11 cellular contexts compared by ENCODE assay signal in the genomic region with DNA sequence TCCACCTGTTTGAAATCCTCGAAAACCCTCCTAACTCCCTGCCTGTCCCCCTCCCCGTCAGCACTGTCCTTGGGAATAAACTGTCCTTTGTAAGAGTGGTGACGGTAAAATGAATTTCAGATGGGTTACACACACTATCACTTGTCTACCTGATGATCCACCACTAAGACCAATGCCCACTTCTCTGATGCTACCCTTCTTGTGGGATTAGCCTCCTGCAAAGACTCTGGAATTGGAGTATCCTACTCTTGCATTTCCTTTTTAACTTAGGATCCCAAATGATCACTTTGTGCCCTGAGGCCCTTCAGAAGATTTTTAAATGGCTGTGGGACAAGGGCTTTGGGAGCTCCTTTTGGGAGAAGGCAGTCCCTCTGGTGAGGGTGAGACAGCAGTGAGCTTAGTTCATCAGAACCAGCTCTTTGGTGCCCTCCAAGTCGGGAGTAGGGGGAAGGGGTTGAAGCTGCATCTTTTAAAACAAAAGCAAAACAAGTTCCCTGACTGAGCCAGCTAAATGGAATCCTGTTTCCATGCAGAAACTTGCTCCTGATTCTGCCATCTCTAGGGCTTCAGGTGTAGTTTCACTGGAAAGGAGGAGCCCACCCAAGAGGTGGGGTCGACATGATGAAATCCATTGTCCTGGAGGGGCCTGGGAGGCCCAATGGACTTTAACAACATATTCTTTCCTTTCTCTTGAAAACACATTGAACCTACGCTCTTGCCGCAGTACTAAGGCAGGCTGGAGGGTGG.
DNase-seq lines count a peak whose midpoint lies in the region; ATAC-seq and TF ChIP-seq lines count a peak whose summit lies in the region.
"Had no signal": no experiment of that assay in that cellular context is flagged by ENCODE, and none has a peak within 500 bp of the region (broad histone marks: within the 10 kb centered on the region; RNA-seq: fewer than 3 reads in every experiment).

No MANE protein-coding gene starts in this region.

- H3K4me1 Mint-ChIP-seq in activated CD4-positive, alpha-beta T cell treated with anti-CD3 and anti-CD28 coated beads for 36 hours, result peaks cover 25% of the 10 kb centered on the region
- peaks cover 30% of the 10 kb centered on the region for H3K4me1 Mint-ChIP-seq in activated CD8-positive, alpha-beta T cell treated with anti-CD3 and anti-CD28 coated beads for 36 hours (ENCODE audit: low read depth)
- H3K4me1 Mint-ChIP-seq in stimulated activated naive CD8-positive, alpha-beta T cell treated with anti-CD3 and anti-CD28 coated beads, Interleukin-15, Interleukin-2, amounts not matched to agents 100 ng/mL and 50 ng/mL, for 24 hours (ENCODE audit: low read depth), result peaks cover 36% of the 10 kb centered on the region

- no peak for TF ChIP-seq CTCF in activated CD8-positive, alpha-beta T cell treated with anti-CD3 and anti-CD28 coated beads for 36 hours (IDR thresholded peaks at IDR 0.05)

- H3K27me3 Mint-ChIP-seq in activated CD4-positive, alpha-beta T cell treated with anti-CD3 and anti-CD28 coated beads for 36 hours, result no peaks in the 10 kb centered on the region
- H3K27me3 Mint-ChIP-seq in activated CD8-positive, alpha-beta T cell treated with anti-CD3 and anti-CD28 coated beads for 36 hours, result no peaks in the 10 kb centered on the region
- H3K27me3 Mint-ChIP-seq in stimulated activated naive CD8-positive, alpha-beta T cell treated with anti-CD3 and anti-CD28 coated beads, Interleukin-15, Interleukin-2, amounts not matched to agents 100 ng/mL and 50 ng/mL, for 24 hours, result no peaks in the 10 kb centered on the region
- H3K27me3 Mint-ChIP-seq: dendritic cell treated with granulocyte-macrophage colony-stimulating factor and Interleukin-4, amounts not matched to agents 40 ng/mL and 50 ng/mL, for 4 days had no signal

- peak overlapping the region; percentile 89 for H3K27ac Mint-ChIP-seq in activated CD4-positive, alpha-beta T cell treated with anti-CD3 and anti-CD28 coated beads for 36 hours
- peak overlapping the region; percentile 3 for H3K27ac Mint-ChIP-seq in activated CD8-positive, alpha-beta T cell treated with anti-CD3 and anti-CD28 coated beads for 36 hours
- peak overlapping the region; percentile 49 for H3K27ac Mint-ChIP-seq in stimulated activated naive CD8-positive, alpha-beta T cell treated with anti-CD3 and anti-CD28 coated beads, Interleukin-15, Interleukin-2, amounts not matched to agents 100 ng/mL and 50 ng/mL, for 24 hours
- H3K27ac Mint-ChIP-seq: dendritic cell treated with granulocyte-macrophage colony-stimulating factor and Interleukin-4, amounts not matched to agents 40 ng/mL and 50 ng/mL, for 4 days had no signal

- POLR2A ChIA-PET in activated CD4-positive, alpha-beta T cell treated with anti-CD3 and anti-CD28 coated beads for 36 hours (lab: Charles Lee), result no interaction called here
- POLR2A ChIA-PET in activated CD8-positive, alpha-beta T cell treated with anti-CD3 and anti-CD28 coated beads for 36 hours (lab: Charles Lee), result interaction anchor here (0.5 to 2.3 kb wide), 3 partner anchors 8 to 93 kb away, joined by 3 to 9 read pairs (median 3); no protein-coding TSS in a partner anchor

- no peak overlapping the region for H3K4me3 Mint-ChIP-seq in activated CD4-positive, alpha-beta T cell treated with anti-CD3 and anti-CD28 coated beads for 36 hours
- no peak overlapping the region for H3K4me3 Mint-ChIP-seq in activated CD8-positive, alpha-beta T cell treated with anti-CD3 and anti-CD28 coated beads for 36 hours
- no peak overlapping the region for H3K4me3 Mint-ChIP-seq in stimulated activated naive CD8-positive, alpha-beta T cell treated with anti-CD3 and anti-CD28 coated beads, Interleukin-15, Interleukin-2, amounts not matched to agents 100 ng/mL and 50 ng/mL, for 24 hours
- H3K4me3 Mint-ChIP-seq: dendritic cell treated with granulocyte-macrophage colony-stimulating factor and Interleukin-4, amounts not matched to agents 40 ng/mL and 50 ng/mL, for 4 days had no signal

- ATAC-seq in activated CD4-positive, alpha-beta T cell treated with anti-CD3 and anti-CD28 coated beads for 36 hours, result no peak
- ATAC-seq in activated CD8-positive, alpha-beta T cell treated with anti-CD3 and anti-CD28 coated beads for 36 hours, result no peak
- ATAC-seq in HG03175 (IDR thresholded peaks at IDR 0.05; ENCODE audit: unreplicated experiment), result no peak

- peaks cover 17% of the 10 kb centered on the region for H3K36me3 Mint-ChIP-seq in activated CD4-positive, alpha-beta T cell treated with anti-CD3 and anti-CD28 coated beads for 36 hours (ENCODE audit: low read depth)
- peaks cover 21% of the 10 kb centered on the region for H3K36me3 Mint-ChIP-seq in activated CD8-positive, alpha-beta T cell treated with anti-CD3 and anti-CD28 coated beads for 36 hours (ENCODE audit: low read depth)
- peaks cover 38% of the 10 kb centered on the region for H3K36me3 Mint-ChIP-seq in stimulated activated naive CD8-positive, alpha-beta T cell treated with anti-CD3 and anti-CD28 coated beads, Interleukin-15, Interleukin-2, amounts not matched to agents 100 ng/mL and 50 ng/mL, for 24 hours (ENCODE audit: low read depth)

- CTCF ChIA-PET in activated CD4-positive, alpha-beta T cell treated with anti-CD3 and anti-CD28 coated beads for 36 hours (lab: Charles Lee), result interaction anchor here (0.6 to 1.9 kb wide), 3 partner anchors 22 to 58 kb away, joined by 3 to 6 read pairs (median 5); no protein-coding TSS in a partner anchor
- CTCF ChIA-PET in activated CD8-positive, alpha-beta T cell treated with anti-CD3 and anti-CD28 coated beads for 36 hours (lab: Charles Lee), result interaction anchor here (1.3 to 1.5 kb wide), 2 partner anchors 14 to 208 kb away, joined by 4 to 5 read pairs; no protein-coding TSS in a partner anchor

- peak; percentile 3 for DNase-seq in activated CD4-positive, alpha-beta T cell treated with anti-CD3 and anti-CD28 coated beads for 36 hours
- DNase-seq in activated CD4-positive, alpha-beta T cell treated with anti-CD3 and anti-CD28 coated beads, Interleukin-2, amount 50 U/mL, for 48 hours, result no peak
- DNase-seq in activated CD8-positive, alpha-beta T cell treated with anti-CD3 and anti-CD28 coated beads for 36 hours, result no peak
- DNase-seq in islet precursor cell (peak; percentile 33), iPS-NIHi11 (ENCODE audit: low spot score) (no peak)
- no peak for DNase-seq in stimulated activated CD4-positive, alpha-beta T cell treated with anti-CD3 and anti-CD28 coated beads, Interleukin-4, amount 100 ng/mL, for 24 hours
- DNase-seq: NCI-H2171, trophoblast cell had no signal

- no peaks in the 10 kb centered on the region for H3K9me3 Mint-ChIP-seq in activated CD4-positive, alpha-beta T cell treated with anti-CD3 and anti-CD28 coated beads for 36 hours (ENCODE audit: low read depth)
- no peaks in the 10 kb centered on the region for H3K9me3 Mint-ChIP-seq in activated CD8-positive, alpha-beta T cell treated with anti-CD3 and anti-CD28 coated beads for 36 hours
- H3K9me3 Mint-ChIP-seq in stimulated activated naive CD8-positive, alpha-beta T cell treated with anti-CD3 and anti-CD28 coated beads, Interleukin-15, Interleukin-2, amounts not matched to agents 100 ng/mL and 50 ng/mL, for 24 hours, result no peaks in the 10 kb centered on the region
- H3K9me3 Mint-ChIP-seq: dendritic cell treated with granulocyte-macrophage colony-stimulating factor and Interleukin-4, amounts not matched to agents 40 ng/mL and 50 ng/mL, for 4 days had no signal

- intact Hi-C loops in activated CD4-positive, alpha-beta T cell treated with anti-CD3 and anti-CD28 coated beads for 36 hours (cut with DNase I, micrococcal nuclease), result no loop called here
- intact Hi-C loops in activated CD8-positive, alpha-beta T cell treated with anti-CD3 and anti-CD28 coated beads for 36 hours (cut with micrococcal nuclease), result no loop called here

Comparison
In these comparisons a context has a peak if more than half of its experiments do, and no peak if none do; other contexts are left out.
1. DNase-seq: peak in activated CD4-positive, alpha-beta T cell treated with anti-CD3 and anti-CD28 coated beads for 36 hours (single experiment) and islet precursor cell (single experiment); none in activated CD4-positive, alpha-beta T cell treated with anti-CD3 and anti-CD28 coated beads, Interleukin-2, amount 50 U/mL, for 48 hours (0 of 2), activated CD8-positive, alpha-beta T cell treated with anti-CD3 and anti-CD28 coated beads for 36 hours (single experiment), stimulated activated CD4-positive, alpha-beta T cell treated with anti-CD3 and anti-CD28 coated beads, Interleukin-4, amount 100 ng/mL, for 24 hours (single experiment) and iPS-NIHi11 (single experiment).
2. H3K27ac Mint-ChIP-seq: peak in every context shown above with its lines; median percentile 89 in activated CD4-positive, alpha-beta T cell treated with anti-CD3 and anti-CD28 coated beads for 36 hours; 49 in stimulated activated naive CD8-positive, alpha-beta T cell treated with anti-CD3 and anti-CD28 coated beads, Interleukin-15, Interleukin-2, amounts not matched to agents 100 ng/mL and 50 ng/mL, for 24 hours; 3 in activated CD8-positive, alpha-beta T cell treated with anti-CD3 and anti-CD28 coated beads for 36 hours.